ENCODE assay signal across 9 cellular contexts in the genomic region with DNA sequence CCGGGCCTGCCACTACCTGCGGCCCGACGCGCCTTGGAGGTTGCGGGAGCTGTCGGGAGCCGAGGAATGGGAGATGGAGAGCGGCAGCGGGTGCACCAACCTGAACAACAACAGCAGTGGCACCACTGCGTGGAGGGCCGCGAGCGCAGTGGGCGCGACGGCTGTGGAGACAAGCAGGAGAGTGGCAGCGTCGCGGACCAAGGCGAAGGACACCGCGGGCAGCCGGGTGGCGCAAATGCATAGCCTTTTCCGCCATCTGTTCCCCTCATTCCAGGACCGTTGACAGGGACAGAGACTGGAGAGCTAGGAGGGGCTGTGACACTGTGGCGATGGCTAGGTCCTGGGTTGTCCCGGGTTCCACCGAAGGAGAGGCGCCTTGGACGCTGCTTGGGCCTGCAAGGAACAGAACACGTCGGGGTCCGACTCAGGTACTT. TPM values are rescaled to one million over a fixed set of nuclear protein-coding genes. Genes with fewer than 3 reads are reported as not detected.
DNase-seq lines count a peak whose midpoint lies in the region; ATAC-seq and TF ChIP-seq lines count a peak whose summit lies in the region.
"Had no signal": no experiment of that assay in that cellular context is flagged by ENCODE, and none has a peak within 500 bp of the region (broad histone marks: within the 10 kb centered on the region; RNA-seq: fewer than 3 reads in every experiment).

No MANE protein-coding gene starts in this region.

- intact Hi-C loops in Caco-2 (cut with micrococcal nuclease; ENCODE audit: unreplicated experiment) = loop anchor here (10.0 kb wide), 1 partner anchor 245 kb away; no protein-coding TSS in a partner anchor

- BruUV-seq in Caco-2 (replicated peaks; lab: Mats Ljungman, UMichigan) = no TSS peak

- H3K4me3 Mint-ChIP-seq in Caco-2 (ENCODE audit: unreplicated experiment) = peak overlapping the region; percentile 97
- peak overlapping the region; percentile 82 to 97 (median 91) for H3K4me3 Mint-ChIP-seq in IgD-negative memory B cell
- peak overlapping the region; percentile 33 for H3K4me3 Mint-ChIP-seq in progenitor cell of endocrine pancreas (ENCODE audit: low read depth)

- no peaks in the 10 kb centered on the region for H3K4me1 ChIP-seq in Caco-2

- no peak for ATAC-seq in GM19035 (IDR thresholded peaks at IDR 0.05; ENCODE audit: unreplicated experiment)

- TF ChIP-seq CTCF in Caco-2 (IDR thresholded peaks at IDR 0.05; ENCODE audit: insufficient read depth in 1 of 2, low read depth in 1 of 2, low read length in 1 of 2, severe bottlenecking in 1 of 2, unreplicated experiment in 1 of 2) = no peak
- TF ChIP-seq CTCF in epithelial cell of proximal tubule (conservative IDR thresholded peaks at IDR 0.05; ENCODE audit: low read depth, low read length) = no peak
- no peak for TF ChIP-seq CTCF in progenitor cell of endocrine pancreas (IDR thresholded peaks at IDR 0.05; ENCODE audit: unreplicated experiment)

- no peak for DNase-seq in Caco-2
- DNase-seq in epithelial cell of proximal tubule (ENCODE audit: low read depth) = no peak
- DNase-seq in progenitor cell of endocrine pancreas (ENCODE audit: low spot score, unreplicated experiment) = no peak
- no peak for DNase-seq in dermis blood vessel endothelial cell
- DNase-seq in mucosa of gallbladder (ENCODE audit: low spot score) = no peak
- DNase-seq in NCI-H1417 (lab: John Stamatoyannopoulos, UW) = no peak
- DNase-seq: Kasumi-1 had no signal

- H3K27me3 ChIP-seq in Caco-2 (replicated peaks; ENCODE audit: control insufficient read depth, insufficient read depth, low read length) = no peaks in the 10 kb centered on the region

- H3K27ac Mint-ChIP-seq in Caco-2 (ENCODE audit: unreplicated experiment) (no peak overlapping the region), IgD-negative memory B cell (peak overlapping the region; percentile 85 to 90 (median 87)), progenitor cell of endocrine pancreas (no peak overlapping the region)

- no peaks in the 10 kb centered on the region for H3K36me3 ChIP-seq in Caco-2 (ENCODE audit: control insufficient read depth, insufficient read depth, low read length)

- H3K4me3 ChIP-seq in Caco-2 (ENCODE audit: low read depth, low read length) (peak overlapping the region; percentile 46), epithelial cell of proximal tubule (ENCODE audit: low read depth, low read length) (peak overlapping the region; percentile 52)

- CTCF ChIA-PET in Caco-2 (lab: Charles Lee) = interaction anchor here (1.3 to 2.4 kb wide), 2 partner anchors 32 to 149 kb away, joined by 6 to 9 read pairs; a partner anchor contains a TSS

- H3K36me3 Mint-ChIP-seq in Caco-2 (ENCODE audit: insufficient read depth, unreplicated experiment) (no peaks in the 10 kb centered on the region), IgD-negative memory B cell (no peaks in the 10 kb centered on the region), progenitor cell of endocrine pancreas (ENCODE audit: insufficient read depth) (no peaks in the 10 kb centered on the region)

- H3K27me3 Mint-ChIP-seq in Caco-2 (ENCODE audit: insufficient read depth, unreplicated experiment) (no peaks in the 10 kb centered on the region), IgD-negative memory B cell (peaks cover 4% of the 10 kb centered on the region), progenitor cell of endocrine pancreas (peaks cover 16% of the 10 kb centered on the region)

- H3K4me1 Mint-ChIP-seq in Caco-2 (ENCODE audit: low read depth, unreplicated experiment) (peaks cover 21% of the 10 kb centered on the region), IgD-negative memory B cell (peaks cover 60 to 68% (median 64%) of the 10 kb centered on the region in 3 donors), progenitor cell of endocrine pancreas (ENCODE audit: low read depth) (peaks cover 10% of the 10 kb centered on the region)

- no peaks in the 10 kb centered on the region for H3K9me3 ChIP-seq in Caco-2

- POLR2A ChIA-PET in Caco-2 (lab: Charles Lee) = interaction anchor here (0.5 to 2.4 kb wide), 3 partner anchors 25 to 94 kb away, joined by 6 to 28 read pairs (median 6); a partner anchor contains a TSS

- H3K9me3 Mint-ChIP-seq in Caco-2 (ENCODE audit: unreplicated experiment) (no peaks in the 10 kb centered on the region), IgD-negative memory B cell (no peaks in the 10 kb centered on the region), progenitor cell of endocrine pancreas (ENCODE audit: low read depth) (peaks cover 3% of the 10 kb centered on the region)

RNA-seq across cellular contexts. Expression of a gene that starts 1.0 kb away (rescaled TPM):
- total RNA-seq in Caco-2 (2022) = 2.0 and 2.2 TPM in 2 replicates
- 36.1 TPM for polyA plus RNA-seq in IgD-negative memory B cell
- total RNA-seq in epithelial cell of proximal tubule = not detected in 2 replicates
- total RNA-seq in progenitor cell of endocrine pancreas = 0.69 and 0.91 TPM in 2 replicates
- total RNA-seq in dermis blood vessel endothelial cell = 0.05 TPM in 1 of 2 replicates, not detected in the other
- total RNA-seq in mucosa of gallbladder = 4.7 TPM

RNA-seq across cellular contexts. Expression of a gene that starts 32.1 kb away (rescaled TPM):
- 1,700 and 1,787 TPM in 2 replicates for total RNA-seq in Caco-2 (2022)
- 4,549 TPM for polyA plus RNA-seq in IgD-negative memory B cell
- total RNA-seq in epithelial cell of proximal tubule = 4,262 and 7,744 TPM in 2 replicates
- total RNA-seq in progenitor cell of endocrine pancreas = 2,140 and 2,224 TPM in 2 replicates
- total RNA-seq in dermis blood vessel endothelial cell = 2,423 and 9,363 TPM in 2 replicates
- total RNA-seq in mucosa of gallbladder = 917 TPM

Comparison
In these comparisons a context has a peak if more than half of its experiments do, and no peak if none do; other contexts are left out.
1. H3K27ac Mint-ChIP-seq: peak in IgD-negative memory B cell (3 of 3); none in Caco-2 (single experiment) and progenitor cell of endocrine pancreas (single experiment).
2. H3K4me3 Mint-ChIP-seq: peak in every context shown above with its lines; median percentile 97 in Caco-2; 91 in IgD-negative memory B cell; 33 in progenitor cell of endocrine pancreas.